In genomic region chr12:75836533-75836932, GRCh38 we compare ENCODE assay signal across 9 cellular contexts.
"Had no signal": no experiment of that assay in that cellular context is flagged by ENCODE, and none has a peak within 500 bp of the region (broad histone marks: within the 10 kb centered on the region; RNA-seq: fewer than 3 reads in every experiment).

No MANE protein-coding gene starts in this region.

- H3K4me1 Mint-ChIP-seq: activated naive CD8-positive, alpha-beta T cell treated with anti-CD3 and anti-CD28 coated beads, Interleukin-2, amount 10 ng/mL, durations not matched to agents 7 days and 5 days had no signal

- H3K4me3 ChIP-seq: breast epithelium had no signal

- H3K4me1 ChIP-seq: breast epithelium had no signal

- H3K27ac Mint-ChIP-seq: activated naive CD8-positive, alpha-beta T cell treated with anti-CD3 and anti-CD28 coated beads, Interleukin-2, amount 10 ng/mL, durations not matched to agents 7 days and 5 days; activated T-helper 1 cell treated with anti-CD3 and anti-CD28 coated beads, Interleukin-12 subunit alpha, Interleukin-12 subunit beta, Interleukin-2, Interleukin-4 antibody, amounts not matched to agents 30 ng/mL and 10 ng/mL and 1 ng/mL, durations not matched to agents 14 hours and 24 hours and 36 hours; stimulated activated effector memory CD8-positive, alpha-beta T cell treated with anti-CD3 and anti-CD28 coated beads, Interleukin-12 subunit alpha, Interleukin-12 subunit beta, amount 100 ng/mL, for 72 hours had no signal

- H3K36me3 Mint-ChIP-seq: activated naive CD8-positive, alpha-beta T cell treated with anti-CD3 and anti-CD28 coated beads, Interleukin-2, amount 10 ng/mL, durations not matched to agents 7 days and 5 days; stimulated activated effector memory CD8-positive, alpha-beta T cell treated with anti-CD3 and anti-CD28 coated beads, Interleukin-12 subunit alpha, Interleukin-12 subunit beta, amount 100 ng/mL, for 72 hours had no signal

- H3K4me3 Mint-ChIP-seq: activated naive CD8-positive, alpha-beta T cell treated with anti-CD3 and anti-CD28 coated beads, Interleukin-2, amount 10 ng/mL, durations not matched to agents 7 days and 5 days; activated T-helper 1 cell treated with anti-CD3 and anti-CD28 coated beads, Interleukin-12 subunit alpha, Interleukin-12 subunit beta, Interleukin-2, Interleukin-4 antibody, amounts not matched to agents 30 ng/mL and 10 ng/mL and 1 ng/mL, durations not matched to agents 14 hours and 24 hours and 36 hours; nephron progenitor cell; stimulated activated effector memory CD8-positive, alpha-beta T cell treated with anti-CD3 and anti-CD28 coated beads, Interleukin-12 subunit alpha, Interleukin-12 subunit beta, amount 100 ng/mL, for 72 hours had no signal

- H3K27me3 ChIP-seq: breast epithelium had no signal

- H3K9me3 ChIP-seq: breast epithelium had no signal

- H3K36me3 ChIP-seq: breast epithelium had no signal

- H3K9me3 Mint-ChIP-seq: activated T-helper 1 cell treated with anti-CD3 and anti-CD28 coated beads, Interleukin-12 subunit alpha, Interleukin-12 subunit beta, Interleukin-2, Interleukin-4 antibody, amounts not matched to agents 30 ng/mL and 10 ng/mL and 1 ng/mL, durations not matched to agents 14 hours and 24 hours and 36 hours; stimulated activated effector memory CD8-positive, alpha-beta T cell treated with anti-CD3 and anti-CD28 coated beads, Interleukin-12 subunit alpha, Interleukin-12 subunit beta, amount 100 ng/mL, for 72 hours had no signal

- DNase-seq: activated CD4-positive, alpha-beta T cell treated with anti-CD3 and anti-CD28 coated beads, Interleukin-2, amount 50 U/mL, for 1 hour; activated naive CD8-positive, alpha-beta T cell treated with anti-CD3 and anti-CD28 coated beads, Interleukin-2, amount 10 ng/mL, durations not matched to agents 7 days and 5 days; anterior cingulate cortex; erythroblast; hypothalamus; nephron progenitor cell had no signal
